Comparison of ENCODE assay signal across 1 cellular context in the genomic region with DNA sequence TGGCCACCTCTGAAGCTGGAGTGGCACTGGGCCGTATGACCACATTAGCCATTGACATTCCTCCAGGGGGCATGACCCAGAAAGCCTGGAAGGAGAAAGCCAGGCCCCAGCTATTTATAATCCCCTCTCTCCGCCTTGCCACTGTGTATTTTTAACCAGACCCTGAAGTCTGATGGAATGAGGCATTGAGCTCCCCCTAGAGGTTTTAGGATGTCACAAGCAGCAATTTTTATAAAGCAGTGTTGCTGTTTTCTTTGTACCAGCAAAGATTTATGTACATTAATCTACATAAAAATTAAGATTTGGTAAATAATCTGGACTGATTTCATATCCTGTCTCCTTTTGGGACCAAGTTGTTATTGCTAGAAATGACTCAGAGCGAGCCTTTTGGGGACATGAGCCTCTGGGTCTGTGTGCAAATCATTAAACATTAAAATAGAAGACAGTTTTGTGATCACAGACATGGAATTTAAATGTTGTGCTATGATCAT.
A peak's percentile ranks its signal among the peaks of the same experiment; 100 is the strongest.
TF ChIP-seq lines count a peak whose summit lies in the region.

No MANE protein-coding gene starts in this region.

TF ChIP-seq in A549, 52 proteins besides CTCF, POLR2A, EP300 and RAD21 (continued from another document):
- TF ChIP-seq, protein P1, sequence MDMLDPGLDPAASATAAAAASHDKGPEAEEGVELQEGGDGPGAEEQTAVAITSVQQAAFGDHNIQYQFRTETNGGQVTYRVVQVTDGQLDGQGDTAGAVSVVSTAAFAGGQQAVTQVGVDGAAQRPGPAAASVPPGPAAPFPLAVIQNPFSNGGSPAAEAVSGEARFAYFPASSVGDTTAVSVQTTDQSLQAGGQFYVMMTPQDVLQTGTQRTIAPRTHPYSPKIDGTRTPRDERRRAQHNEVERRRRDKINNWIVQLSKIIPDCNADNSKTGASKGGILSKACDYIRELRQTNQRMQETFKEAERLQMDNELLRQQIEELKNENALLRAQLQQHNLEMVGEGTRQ (IDR thresholded peaks at IDR 0.05) = no peak
- TF ChIP-seq EHMT2 (IDR thresholded peaks at IDR 0.05; ENCODE audit: low read depth) (no peak), RFX5 (IDR thresholded peaks at IDR 0.05) (no peak), KDM5A (IDR thresholded peaks at IDR 0.05) (0 out of 2 replicates have a peak, but pooled peaks have one; percentile 23)
